11 cellular contexts compared by ENCODE assay signal in genomic region chr17:81652901-81653771, GRCh38. TPM values are rescaled to one million over a fixed set of nuclear protein-coding genes. Genes with fewer than 3 reads are reported as not detected.
A peak's percentile ranks its signal among the peaks of the same experiment; 100 is the strongest.
DNase-seq lines count a peak whose midpoint lies in the region; ATAC-seq, FAIRE-seq and TF ChIP-seq lines count a peak whose summit lies in the region.
"Had no signal": no experiment of that assay in that cellular context is flagged by ENCODE, and none has a peak within 500 bp of the region (broad histone marks: within the 10 kb centered on the region; RNA-seq: fewer than 3 reads in every experiment).

No MANE protein-coding gene starts in this region.

- WGBS in K562 (ENCODE audit: insufficient coverage, low coverage, missing lambda C conversion rate) = 65% methylated on average over 18 of the region's 29 CpGs

- peaks cover 23% of the 10 kb centered on the region for H3K4me1 ChIP-seq in CD8-positive, alpha-beta T cell (ENCODE audit: insufficient read depth, low read length)
- no peaks in the 10 kb centered on the region for H3K4me1 ChIP-seq in HEK293 (ENCODE audit: control insufficient read depth, insufficient read depth, low read length)
- peaks cover 0 to 53% of the 10 kb centered on the region in 2 experiments; a peak in 2 of 5 replicates for H3K4me1 ChIP-seq in K562 (replicated peaks in 1 of 2; ENCODE audit: control insufficient read depth in 2 of 2, insufficient read depth in 2 of 2, low read length in 2 of 2)

- TF ChIP-seq EP300 in K562 (IDR thresholded peaks at IDR 0.05; ENCODE audit: low read length) = no peak

- CTCF ChIA-PET in CD8-positive, alpha-beta T cell (lab: Charles Lee) = interaction anchor here (1.5 kb wide), 1 partner anchor 13 kb away, joined by 3 read pairs; no protein-coding TSS in a partner anchor
- CTCF ChIA-PET in HEK293 (lab: Yijun Ruan, JAX) (interaction anchor here (0.6 to 0.8 kb wide), 2 partner anchors 198 to 503 kb away, joined by 3 to 4 read pairs; no protein-coding TSS in a partner anchor), K562 (lab: Yijun Ruan, JAX; ENCODE audit: low intra/inter-chr PET ratio) (no interaction called here), Calu3 (lab: Charles Lee) (interaction anchor here (0.6 kb wide), 2 partner anchors 52 to 76 kb away, joined by 4 read pairs; no protein-coding TSS in a partner anchor)

- peak overlapping the region; percentile 82 for H3K4me3 Mint-ChIP-seq in CD8-positive, alpha-beta T cell
- peak overlapping the region; percentile 79 to 92 (median 88) for H3K4me3 Mint-ChIP-seq in naive B cell
- H3K4me3 Mint-ChIP-seq in Calu3 (ENCODE audit: low read depth, unreplicated experiment) = no peak overlapping the region

- peaks cover 13% of the 10 kb centered on the region for H3K27me3 Mint-ChIP-seq in CD8-positive, alpha-beta T cell (ENCODE audit: low read depth)
- H3K27me3 Mint-ChIP-seq in naive B cell = peaks cover 5 to 35% (median 8%) of the 10 kb centered on the region in 3 donors
- no peaks in the 10 kb centered on the region for H3K27me3 Mint-ChIP-seq in Calu3 (ENCODE audit: unreplicated experiment)

- peak; percentile 77 for ATAC-seq in CD8-positive, alpha-beta T cell
- ATAC-seq in K562 = peak; percentile 63
- ATAC-seq in naive B cell (ENCODE audit: low read depth in 2 of 2) = peak; percentile 78 to 84
- ATAC-seq in GM21528 (IDR thresholded peaks at IDR 0.05; ENCODE audit: low FRiP score, unreplicated experiment) = no peak
- ATAC-seq in HG03108 (IDR thresholded peaks at IDR 0.05; ENCODE audit: unreplicated experiment) = no peak
- no peak for ATAC-seq in HG03159 (IDR thresholded peaks at IDR 0.05; ENCODE audit: unreplicated experiment)
- ATAC-seq: left colon had no signal

- POLR2A ChIA-PET in CD8-positive, alpha-beta T cell (lab: Charles Lee) = interaction anchor here (2.5 kb wide), 1 partner anchor 10 kb away, joined by 14 read pairs; no protein-coding TSS in a partner anchor
- POLR2A ChIA-PET in HEK293 (lab: Yijun Ruan, JAX) (interaction anchor here (0.7 kb wide), 1 partner anchor 49 kb away, joined by 4 read pairs; no protein-coding TSS in a partner anchor), K562 (lab: Yijun Ruan, JAX) (interaction anchor here (1.2 kb wide), 2 partner anchors 10 to 189 kb away, joined by 3 to 4 read pairs; no protein-coding TSS in a partner anchor)

- H3K27me3 ChIP-seq in CD8-positive, alpha-beta T cell (ENCODE audit: insufficient read depth, low read length) = peaks cover 2% of the 10 kb centered on the region
- no peaks in the 10 kb centered on the region for H3K27me3 ChIP-seq in K562 (ENCODE audit: control insufficient read depth in 2 of 2, insufficient read depth in 2 of 2, low read length in 2 of 2)

- no peak overlapping the region for H2AFZ ChIP-seq in K562 (ENCODE audit: low read depth, low read length)

- in situ Hi-C loops in K562 (cut with MboI) = no loop called here

- intact Hi-C loops in CD8-positive, alpha-beta T cell (cut with DNase I, micrococcal nuclease) = no loop called here
- intact Hi-C loops in K562 (cut with micrococcal nuclease) (no loop called here), Calu3 (cut with micrococcal nuclease; ENCODE audit: unreplicated experiment) (no loop called here)

- no TSS peak for BruUV-seq in K562 (replicated peaks; lab: Mats Ljungman, UMichigan)
- BruUV-seq in Calu3 (replicated peaks; lab: Mats Ljungman, UMichigan) = no TSS peak

- peak overlapping the region; percentile 52 for H3K4me3 ChIP-seq in CD8-positive, alpha-beta T cell (ENCODE audit: low read depth, low read length)
- no peak overlapping the region for H3K4me3 ChIP-seq in HEK293 (ENCODE audit: low read depth, low read length)
- no peak overlapping the region for H3K4me3 ChIP-seq in K562

- no peaks in the 10 kb centered on the region for H3K9me1 ChIP-seq in K562 (ENCODE audit: control insufficient read depth, insufficient read depth, low read length)

- H3K79me2 ChIP-seq in K562 (ENCODE audit: control insufficient read depth, insufficient read depth, low read length) = no peaks in the 10 kb centered on the region

- no peak for TF ChIP-seq RAD21 in K562 (CRISPR knock-in tag; conservative IDR thresholded peaks at IDR 0.05 in 1 of 2, IDR thresholded peaks at IDR 0.05 in 1 of 2)

- FAIRE-seq in K562 (lab: Jason Lieb, UNC) = no peak

- peak overlapping the region; percentile 82 for H3K27ac Mint-ChIP-seq in CD8-positive, alpha-beta T cell
- H3K27ac Mint-ChIP-seq in naive B cell = peak overlapping the region in 4 of 6 donors; percentile 80 to 90 (median 86)
- H3K27ac Mint-ChIP-seq in Calu3 (ENCODE audit: unreplicated experiment) = no peak overlapping the region

- H3K36me3 ChIP-seq in CD8-positive, alpha-beta T cell (ENCODE audit: insufficient read depth, low read length) = no peaks in the 10 kb centered on the region
- H3K36me3 ChIP-seq in HEK293 (ENCODE audit: control insufficient read depth in 2 of 2, insufficient read depth in 1 of 2, low read length in 2 of 2) = no peaks in the 10 kb centered on the region
- no peaks in the 10 kb centered on the region for H3K36me3 ChIP-seq in K562 (ENCODE audit: control insufficient read depth, insufficient read depth, low read length)
- H3K36me3 ChIP-seq: upper lobe of left lung had no signal

- peak overlapping the region in 1 of 2 experiments; percentile 65; a peak in 1 of 4 replicates for H3K9ac ChIP-seq in K562 (ENCODE audit: insufficient read depth in 1 of 2, low read depth in 2 of 2, low read length in 2 of 2)

- peak in 4 of 7 experiments; percentile 11 to 59 (median 32) for DNase-seq in CD8-positive, alpha-beta T cell
- peak in 2 of 4 experiments; percentile 45 to 56 for DNase-seq in K562 (ENCODE audit: extremely low read depth in 1 of 4, low spot score in 3 of 4)
- DNase-seq in naive B cell = no peak
- no peak for DNase-seq in Calu3
- DNase-seq: DMS153, left colon had no signal

- no peak for TF ChIP-seq POLR2A in K562 (conservative IDR thresholded peaks at IDR 0.05)

- no peaks in the 10 kb centered on the region for H4K20me1 ChIP-seq in K562 (replicated peaks; ENCODE audit: control insufficient read depth, insufficient read depth, low read length)

- H3K9me3 ChIP-seq in CD8-positive, alpha-beta T cell (ENCODE audit: low read length) = no peaks in the 10 kb centered on the region
- H3K9me3 ChIP-seq in HEK293 (ENCODE audit: control insufficient read depth, insufficient read depth, low read depth, low read length) (no peaks in the 10 kb centered on the region), K562 (replicated peaks; ENCODE audit: control insufficient read depth, insufficient read depth, low read depth, low read length) (peaks cover 6% of the 10 kb centered on the region)

- H3K36me3 Mint-ChIP-seq in CD8-positive, alpha-beta T cell = no peaks in the 10 kb centered on the region
- H3K36me3 Mint-ChIP-seq in naive B cell (no peaks in the 10 kb centered on the region), Calu3 (ENCODE audit: insufficient read depth, unreplicated experiment) (peaks cover 5% of the 10 kb centered on the region)

- peaks cover 21% of the 10 kb centered on the region for H3K4me1 Mint-ChIP-seq in CD8-positive, alpha-beta T cell (ENCODE audit: low read depth)
- H3K4me1 Mint-ChIP-seq in naive B cell (peaks cover 11 to 21% (median 13%) of the 10 kb centered on the region in 3 donors), Calu3 (ENCODE audit: low read depth, unreplicated experiment) (peaks cover 9% of the 10 kb centered on the region)

- H3K9me3 Mint-ChIP-seq in CD8-positive, alpha-beta T cell = no peaks in the 10 kb centered on the region
- peaks cover 0 to 4% (median 0%) of the 10 kb centered on the region in 7 donors for H3K9me3 Mint-ChIP-seq in naive B cell
- no peaks in the 10 kb centered on the region for H3K9me3 Mint-ChIP-seq in Calu3 (ENCODE audit: low read depth, unreplicated experiment)

- no peak overlapping the region for H3K4me2 ChIP-seq in K562 (ENCODE audit: insufficient read depth, low read length)

- TF ChIP-seq CTCF in CD8-positive, alpha-beta T cell (IDR thresholded peaks at IDR 0.05) = no peak
- no peak for TF ChIP-seq CTCF in HEK293 (tag by site-specific recombination; IDR thresholded peaks at IDR 0.05)
- no peak for TF ChIP-seq CTCF in K562 (IDR thresholded peaks at IDR 0.05 in 2 of 3, conservative IDR thresholded peaks at IDR 0.05 in 1 of 3; ENCODE audit: insufficient read depth in 2 of 3, low read depth in 1 of 3, low read length in 3 of 3)
- no peak for TF ChIP-seq CTCF in Calu3 (IDR thresholded peaks at IDR 0.05; ENCODE audit: unreplicated experiment)

- no peak overlapping the region for H3K27ac ChIP-seq in CD8-positive, alpha-beta T cell (ENCODE audit: low read depth, low read length)
- H3K27ac ChIP-seq in HEK293 (ENCODE audit: extremely low read depth, low read depth, low read length) (no peak overlapping the region), K562 (ENCODE audit: extremely low read depth, low read depth, low read length) (no peak overlapping the region)
- H3K27ac ChIP-seq: upper lobe of left lung had no signal

RNA-seq across cellular contexts. Expression of gene PDE6G, which starts 3.2 kb away (rescaled TPM):
- 1 to 10 TPM; 3.4 to 4.0 TPM for total RNA-seq in CD8-positive, alpha-beta T cell
- total RNA-seq in K562 (2011; cell fraction: chromatin; rRNA removed; ENCODE audit: low replicate concordance) = 0.32 TPM in 1 of 2 replicates, not detected in the other
- not detected in 2 replicates for total RNA-seq in K562 (2011; cell fraction: nucleolus; rRNA removed)
- total RNA-seq in K562 (2011; cell fraction: nucleoplasm; rRNA removed) = not detected in 2 replicates
- 0.59 TPM in 1 of 2 replicates, not detected in the other for total RNA-seq in K562 (2014; rRNA removed)
- not detected in 2 replicates for total RNA-seq in K562 (2014; rRNA removed; fragmentation: Illumina TruSeq; extraction: Trizol)
- total RNA-seq in K562 (2015; rRNA removed; fragmentation: Illumina TruSeq; extraction: Trizol) = not detected in 2 replicates
- not detected in 2 replicates for total RNA-seq in K562 (2021)
- polyA plus RNA-seq in K562 (2011; rRNA removed) = 0.14 and 0.19 TPM in 2 replicates
- 0.55 and 1.1 TPM in 2 replicates for polyA plus RNA-seq in K562 (2011; cell fraction: cytosol; rRNA removed)
- 0.37 TPM in 1 of 2 replicates, not detected in the other for polyA plus RNA-seq in K562 (2011; cell fraction: nucleus; rRNA removed)
- 0.10 TPM in 1 of 2 replicates, not detected in the other for polyA plus RNA-seq in K562 (2012)
- 0.18 TPM in 1 of 2 replicates, not detected in the other for polyA plus RNA-seq in K562 (2014; fragmentation: Illumina TruSeq; extraction: Trizol)
- polyA plus RNA-seq in K562 (2014; fragmentation: Nextera tagmentation; extraction: Ambion mirVana) = not detected
- not detected in 2 replicates for polyA plus RNA-seq in K562 (2014; rRNA removed)
- not detected in 2 replicates for polyA minus RNA-seq in K562 (2011; rRNA and poly(A)+ RNA removed)
- not detected in 2 replicates for polyA minus RNA-seq in K562 (2011; cell fraction: cytosol; rRNA and poly(A)+ RNA removed)
- not detected in 2 replicates for polyA minus RNA-seq in K562 (2011; cell fraction: nucleus; rRNA and poly(A)+ RNA removed)
- polyA plus RNA-seq in naive B cell (ENCODE audit: low read depth in 6 of 6) = 10 to 100 TPM in 1 of 6 donors, 1 to 10 TPM in 5; 2.1 to 16.1 (median 5.1) TPM
- total RNA-seq in Calu3 (2022) = not detected in 2 replicates

RNA-seq across cellular contexts. Expression of gene OXLD1, which starts 13.3 kb away (rescaled TPM):
- total RNA-seq in CD8-positive, alpha-beta T cell = 10 to 100 TPM; 24.4 to 26.1 TPM
- 19.4 and 38.5 TPM in 2 replicates for total RNA-seq in K562 (2011; cell fraction: chromatin; rRNA removed; ENCODE audit: low replicate concordance)
- total RNA-seq in K562 (2011; cell fraction: nucleolus; rRNA removed) = 63.3 and 75.7 TPM in 2 replicates
- total RNA-seq in K562 (2011; cell fraction: nucleoplasm; rRNA removed) = 44.2 and 51.1 TPM in 2 replicates
- total RNA-seq in K562 (2014; rRNA removed) = 115 and 139 TPM in 2 replicates
- total RNA-seq in K562 (2014; rRNA removed; fragmentation: Illumina TruSeq; extraction: Trizol) = 8.5 and 10.3 TPM in 2 replicates
- total RNA-seq in K562 (2015; rRNA removed; fragmentation: Illumina TruSeq; extraction: Trizol) = 29.3 and 30.7 TPM in 2 replicates
- total RNA-seq in K562 (2021) = 78.8 and 81.0 TPM in 2 replicates
- 36.1 and 45.3 TPM in 2 replicates for polyA plus RNA-seq in K562 (2011; rRNA removed)
- 58.4 and 135 TPM in 2 replicates for polyA plus RNA-seq in K562 (2011; cell fraction: cytosol; rRNA removed)
- polyA plus RNA-seq in K562 (2011; cell fraction: nucleus; rRNA removed) = 88.9 and 153 TPM in 2 replicates
- 50.3 and 62.9 TPM in 2 replicates for polyA plus RNA-seq in K562 (2012)
- 12.7 and 29.1 TPM in 2 replicates for polyA plus RNA-seq in K562 (2014; fragmentation: Illumina TruSeq; extraction: Trizol)
- polyA plus RNA-seq in K562 (2014; fragmentation: Nextera tagmentation; extraction: Ambion mirVana) = 1 to 10 TPM; 4.4 to 7.9 TPM
- polyA plus RNA-seq in K562 (2014; rRNA removed) = 114 and 117 TPM in 2 replicates
- polyA minus RNA-seq in K562 (2011; rRNA and poly(A)+ RNA removed) = 9.6 and 11.1 TPM in 2 replicates
- polyA minus RNA-seq in K562 (2011; cell fraction: cytosol; rRNA and poly(A)+ RNA removed) = 14.7 and 16.7 TPM in 2 replicates
- polyA minus RNA-seq in K562 (2011; cell fraction: nucleus; rRNA and poly(A)+ RNA removed) = 23.0 and 28.5 TPM in 2 replicates
- 10 to 100 TPM; 63.9 to 77.5 (median 69.6) TPM for polyA plus RNA-seq in naive B cell (ENCODE audit: low read depth in 6 of 6)
- 36.5 and 39.5 TPM in 2 replicates for total RNA-seq in Calu3 (2022)

RNA-seq across cellular contexts. Expression of gene CCDC137, which starts 13.4 kb away (rescaled TPM):
- total RNA-seq in CD8-positive, alpha-beta T cell = 10 to 100 TPM; 18.0 to 19.9 TPM
- 45.8 and 69.3 TPM in 2 replicates for total RNA-seq in K562 (2011; cell fraction: chromatin; rRNA removed; ENCODE audit: low replicate concordance)
- 37.0 and 38.7 TPM in 2 replicates for total RNA-seq in K562 (2011; cell fraction: nucleolus; rRNA removed)
- 27.8 and 51.5 TPM in 2 replicates for total RNA-seq in K562 (2011; cell fraction: nucleoplasm; rRNA removed)
- total RNA-seq in K562 (2014; rRNA removed) (56.0 and 64.2 TPM in 2 replicates), K562 (2014; rRNA removed; fragmentation: Illumina TruSeq; extraction: Trizol) (20.0 and 21.4 TPM in 2 replicates), K562 (2015; rRNA removed; fragmentation: Illumina TruSeq; extraction: Trizol) (47.1 and 48.5 TPM in 2 replicates), K562 (2021) (48.9 and 49.2 TPM in 2 replicates), Calu3 (2022) (37.5 and 37.8 TPM in 2 replicates)
- polyA plus RNA-seq in K562 (2011; rRNA removed) (18.9 and 24.8 TPM in 2 replicates), K562 (2014; fragmentation: Illumina TruSeq; extraction: Trizol) (38.3 and 41.1 TPM in 2 replicates), K562 (2014; fragmentation: Nextera tagmentation; extraction: Ambion mirVana) (1 to 10 TPM; 2.3 to 4.1 TPM), K562 (2014; rRNA removed) (63.7 and 68.1 TPM in 2 replicates), naive B cell (ENCODE audit: low read depth in 6 of 6) (10 to 100 TPM in 4 of 6 donors, 1 to 10 TPM in 2; 3.2 to 29.4 (median 12.3) TPM)
- 18.3 and 30.6 TPM in 2 replicates for polyA plus RNA-seq in K562 (2011; cell fraction: cytosol; rRNA removed)
- polyA plus RNA-seq in K562 (2011; cell fraction: nucleus; rRNA removed) = 40.1 and 55.8 TPM in 2 replicates
- polyA plus RNA-seq in K562 (2012) = 28.5 and 39.2 TPM in 2 replicates
- 4.4 and 4.8 TPM in 2 replicates for polyA minus RNA-seq in K562 (2011; rRNA and poly(A)+ RNA removed)
- 8.5 TPM in 2 replicates for polyA minus RNA-seq in K562 (2011; cell fraction: cytosol; rRNA and poly(A)+ RNA removed)
- polyA minus RNA-seq in K562 (2011; cell fraction: nucleus; rRNA and poly(A)+ RNA removed) = 9.4 and 17.3 TPM in 2 replicates

RNA-seq across cellular contexts. Expression of gene TSPAN10, which starts 16.1 kb away (rescaled TPM):
- under 1 TPM; 0.17 to 0.22 TPM for total RNA-seq in CD8-positive, alpha-beta T cell
- 1.5 and 3.7 TPM in 2 replicates for total RNA-seq in K562 (2011; cell fraction: chromatin; rRNA removed; ENCODE audit: low replicate concordance)
- 1.0 and 1.8 TPM in 2 replicates for total RNA-seq in K562 (2011; cell fraction: nucleolus; rRNA removed)
- total RNA-seq in K562 (2011; cell fraction: nucleoplasm; rRNA removed) = 1.6 and 4.0 TPM in 2 replicates
- total RNA-seq in K562 (2014; rRNA removed) (0.12 and 0.14 TPM in 2 replicates), K562 (2014; rRNA removed; fragmentation: Illumina TruSeq; extraction: Trizol) (not detected in 2 replicates), K562 (2015; rRNA removed; fragmentation: Illumina TruSeq; extraction: Trizol) (0.11 and 0.14 TPM in 2 replicates), K562 (2021) (0.13 TPM in 1 of 2 replicates, not detected in the other), Calu3 (2022) (2.9 and 4.2 TPM in 2 replicates)
- polyA plus RNA-seq in K562 (2011; rRNA removed) (0.28 and 0.31 TPM in 2 replicates), K562 (2014; fragmentation: Illumina TruSeq; extraction: Trizol) (0.07 and 0.12 TPM in 2 replicates), K562 (2014; fragmentation: Nextera tagmentation; extraction: Ambion mirVana) (under 1 TPM; 0.08 to 0.13 TPM), K562 (2014; rRNA removed) (0.04 and 0.05 TPM in 2 replicates), naive B cell (ENCODE audit: low read depth in 6 of 6) (under 1 TPM in 5 of 6 donors, not detected in 1; 0.34 to 0.92 (median 0.86) TPM)
- polyA plus RNA-seq in K562 (2011; cell fraction: cytosol; rRNA removed) = 0.15 and 0.21 TPM in 2 replicates
- 0.28 and 0.36 TPM in 2 replicates for polyA plus RNA-seq in K562 (2011; cell fraction: nucleus; rRNA removed)
- 0.23 and 0.46 TPM in 2 replicates for polyA plus RNA-seq in K562 (2012)
- 0.42 and 0.84 TPM in 2 replicates for polyA minus RNA-seq in K562 (2011; rRNA and poly(A)+ RNA removed)
- polyA minus RNA-seq in K562 (2011; cell fraction: cytosol; rRNA and poly(A)+ RNA removed) = not detected in 2 replicates
- polyA minus RNA-seq in K562 (2011; cell fraction: nucleus; rRNA and poly(A)+ RNA removed) = 0.27 and 0.78 TPM in 2 replicates

RNA-seq across cellular contexts. Expression of gene NPLOC4, which starts 16.2 kb away (rescaled TPM):
- 10 to 100 TPM; 55.9 to 69.6 TPM for total RNA-seq in CD8-positive, alpha-beta T cell
- total RNA-seq in K562 (2011; cell fraction: chromatin; rRNA removed; ENCODE audit: low replicate concordance) = 277 and 501 TPM in 2 replicates
- total RNA-seq in K562 (2011; cell fraction: nucleolus; rRNA removed) = 241 and 247 TPM in 2 replicates
- total RNA-seq in K562 (2011; cell fraction: nucleoplasm; rRNA removed) = 239 and 253 TPM in 2 replicates
- total RNA-seq in K562 (2014; rRNA removed) (65.1 and 82.2 TPM in 2 replicates), K562 (2014; rRNA removed; fragmentation: Illumina TruSeq; extraction: Trizol) (47.4 and 53.0 TPM in 2 replicates), K562 (2015; rRNA removed; fragmentation: Illumina TruSeq; extraction: Trizol) (55.6 and 57.9 TPM in 2 replicates), K562 (2021) (116 and 124 TPM in 2 replicates), Calu3 (2022) (146 and 149 TPM in 2 replicates)
- polyA plus RNA-seq in K562 (2011; rRNA removed) (84.1 and 93.9 TPM in 2 replicates), K562 (2014; fragmentation: Illumina TruSeq; extraction: Trizol) (69.0 and 74.7 TPM in 2 replicates), K562 (2014; fragmentation: Nextera tagmentation; extraction: Ambion mirVana) (1 to 10 TPM; 1.5 to 2.5 TPM), K562 (2014; rRNA removed) (64.5 and 78.1 TPM in 2 replicates), naive B cell (ENCODE audit: low read depth in 6 of 6) (10 to 100 TPM; 49.2 to 76.6 (median 57.7) TPM)
- 85.5 and 112 TPM in 2 replicates for polyA plus RNA-seq in K562 (2011; cell fraction: cytosol; rRNA removed)
- 134 and 203 TPM in 2 replicates for polyA plus RNA-seq in K562 (2011; cell fraction: nucleus; rRNA removed)
- polyA plus RNA-seq in K562 (2012) = 53.5 and 61.2 TPM in 2 replicates
- 117 and 181 TPM in 2 replicates for polyA minus RNA-seq in K562 (2011; rRNA and poly(A)+ RNA removed)
- polyA minus RNA-seq in K562 (2011; cell fraction: cytosol; rRNA and poly(A)+ RNA removed) = 99.8 and 121 TPM in 2 replicates
- 52.1 and 62.5 TPM in 2 replicates for polyA minus RNA-seq in K562 (2011; cell fraction: nucleus; rRNA and poly(A)+ RNA removed)

Comparison
In these comparisons a context has a peak if more than half of its experiments do, and no peak if none do; other contexts are left out.
1. ATAC-seq: peak in CD8-positive, alpha-beta T cell (single experiment), K562 (single experiment) and naive B cell (2 of 2); none in GM21528 (single experiment), HG03108 (single experiment) and HG03159 (single experiment).
2. DNase-seq: peak in CD8-positive, alpha-beta T cell (4 of 7); none in naive B cell (single experiment) and Calu3 (single experiment).